19 cellular contexts compared by ENCODE assay signal in genomic region chr3:188941103-188941502, GRCh38.
DNase-seq lines count a peak whose midpoint lies in the region; ATAC-seq, FAIRE-seq and TF ChIP-seq lines count a peak whose summit lies in the region.
"Had no signal": no experiment of that assay in that cellular context is flagged by ENCODE, and none has a peak within 500 bp of the region (broad histone marks: within the 10 kb centered on the region; RNA-seq: fewer than 3 reads in every experiment).

No MANE protein-coding gene starts in this region.

- H3K4me2 ChIP-seq in HepG2 (ENCODE audit: low read depth, low read length) = no peak overlapping the region

- no TSS peak for BruUV-seq in HepG2 (replicated peaks; lab: Mats Ljungman, UMichigan)

- CTCF ChIA-PET in HepG2 (lab: Yijun Ruan, JAX; ENCODE audit: low intra/inter-chr PET ratio, low total read pairs) = no interaction called here

- H3K36me3 ChIP-seq in liver (ENCODE audit: control insufficient read depth in 4 of 4, insufficient read depth in 3 of 4, low read depth in 1 of 4, low read length in 3 of 4) = peaks cover 0 to 6% (median 3%) of the 10 kb centered on the region in 4 donors
- H3K36me3 ChIP-seq in HepG2 (replicated peaks in 1 of 2; ENCODE audit: control insufficient read depth in 1 of 2, insufficient read depth in 2 of 2, low read length in 2 of 2) = no peaks in the 10 kb centered on the region
- no peaks in the 10 kb centered on the region for H3K36me3 ChIP-seq in esophagus squamous epithelium

- FAIRE-seq in HepG2 (lab: Jason Lieb, UNC) = no peak
- FAIRE-seq: endometrium, frontal cortex, islet of Langerhans had no signal

- intact Hi-C loops in HepG2 (cut with micrococcal nuclease; ENCODE audit: unreplicated experiment) = no loop called here
- intact Hi-C loops in esophagus squamous epithelium (cut with DNase I) = no loop called here

- POLR2A ChIA-PET in HepG2 (lab: Yijun Ruan, JAX) = no interaction called here

- H3K4me1 ChIP-seq in liver (ENCODE audit: control insufficient read depth in 4 of 4, insufficient read depth in 4 of 4, low read length in 3 of 4) (peaks cover 0 to 25% (median 3%) of the 10 kb centered on the region in 4 donors), HepG2 (ENCODE audit: insufficient read depth, low read length) (peaks cover 11% of the 10 kb centered on the region), esophagus squamous epithelium (peaks cover 13 to 64% (median 22%) of the 10 kb centered on the region in 3 donors)

- TF ChIP-seq CTCF in liver (IDR thresholded peaks at IDR 0.05; ENCODE audit: low read depth, low read length, missing input control) = no peak
- TF ChIP-seq CTCF in HepG2 (CRISPR knock-in tag; IDR thresholded peaks at IDR 0.05) = no peak
- TF ChIP-seq CTCF in esophagus squamous epithelium (IDR thresholded peaks at IDR 0.05) = no peak

- 87% methylated on average over 3 of the region's 3 CpGs for WGBS in liver
- 79% methylated on average over 3 of the region's 3 CpGs for WGBS in HepG2 (ENCODE audit: low lambda C conversion rate)
- 74 to 87% methylated on average over 3 of the region's 3 CpGs for WGBS in esophagus squamous epithelium, 2 donors

- H3K79me2 ChIP-seq in HepG2 (ENCODE audit: insufficient read depth, low read length) = no peaks in the 10 kb centered on the region

- TF ChIP-seq POLR2A in HepG2 (IDR thresholded peaks at IDR 0.05; ENCODE audit: insufficient read depth in 1 of 2, low read depth in 2 of 2, low read length in 2 of 2) = no peak
- no peak for TF ChIP-seq POLR2A in esophagus squamous epithelium (IDR thresholded peaks at IDR 0.05)

- no peaks in the 10 kb centered on the region for H4K20me1 ChIP-seq in HepG2 (ENCODE audit: insufficient read depth, low read length)

- H2AFZ ChIP-seq in HepG2 (ENCODE audit: low read length) = no peak overlapping the region

- no peak overlapping the region for H3K4me3 ChIP-seq in liver (ENCODE audit: low read depth in 1 of 3, low read length in 3 of 3)
- no peak overlapping the region for H3K4me3 ChIP-seq in HepG2 (replicated peaks in 1 of 3; ENCODE audit: insufficient read depth in 1 of 3, low read depth in 2 of 3, low read length in 3 of 3)
- H3K4me3 ChIP-seq in esophagus squamous epithelium = no peak overlapping the region
- H3K4me3 ChIP-seq: psoas muscle, SK-N-MC had no signal

- ATAC-seq in HepG2 = no peak
- ATAC-seq in GM18511 (IDR thresholded peaks at IDR 0.05; ENCODE audit: unreplicated experiment) = no peak
- ATAC-seq in GM21528 (IDR thresholded peaks at IDR 0.05; ENCODE audit: low FRiP score, unreplicated experiment) = no peak
- ATAC-seq: activated CD4-positive, CD25-positive, alpha-beta regulatory T cell treated with anti-CD3 and anti-CD28 coated beads, Interleukin-2, amount 50 U/mL, for 24 hours had no signal

- H3K27me3 ChIP-seq in liver (ENCODE audit: control insufficient read depth in 4 of 4, insufficient read depth in 4 of 4, low read length in 3 of 4) = no peaks in the 10 kb centered on the region
- H3K27me3 ChIP-seq in HepG2 (ENCODE audit: control insufficient read depth in 1 of 2, insufficient read depth in 2 of 2, low read length in 2 of 2) = no peaks in the 10 kb centered on the region
- H3K27me3 ChIP-seq in esophagus squamous epithelium = no peaks in the 10 kb centered on the region

- TF ChIP-seq EP300 in HepG2 (IDR thresholded peaks at IDR 0.05; ENCODE audit: low read depth in 2 of 2, low read length in 2 of 2) (no peak), HepG2 (CRISPR knock-in tag; IDR thresholded peaks at IDR 0.05; ENCODE audit: borderline replicate concordance) (no peak)

- no peak overlapping the region for H3K9ac ChIP-seq in liver (ENCODE audit: low read depth in 1 of 2, low read length in 2 of 2)
- no peak overlapping the region for H3K9ac ChIP-seq in HepG2 (ENCODE audit: insufficient read depth, low read depth, low read length)

- TF ChIP-seq RAD21 in liver (IDR thresholded peaks at IDR 0.05) = no peak
- TF ChIP-seq RAD21 in HepG2 (CRISPR knock-in tag; IDR thresholded peaks at IDR 0.05) = no peak

- no peak for DNase-seq in HepG2 (ENCODE audit: low spot score)
- no peak for DNase-seq in esophagus squamous epithelium (lab: John Stamatoyannopoulos, UW)
- DNase-seq in pons (ENCODE audit: low spot score) = peak; percentile 69
- DNase-seq in T-helper 1 cell = no peak
- DNase-seq in T-helper 9 cell = no peak
- DNase-seq: activated CD8-positive, alpha-beta memory T cell treated with anti-CD3 and anti-CD28 coated beads, Interleukin-2, amount 50 U/mL, for 48 hours; caudate nucleus; NCI-H1694; NCI-H82; psoas muscle; stimulated activated CD4-positive, alpha-beta T cell treated with anti-CD3 and anti-CD28 coated beads, Interleukin-1b, Interleukin-23, amount 100 ng/mL, for 48 hours had no signal

- peak overlapping the region in 1 of 2 donors; percentile 22 for H3K27ac ChIP-seq in liver (ENCODE audit: low read depth in 1 of 2, low read length in 2 of 2)
- no peak overlapping the region for H3K27ac ChIP-seq in HepG2 (ENCODE audit: extremely low read length, insufficient read depth, low read length)
- H3K27ac ChIP-seq in esophagus squamous epithelium = peak overlapping the region in 3 of 4 donors; percentile 48 to 68 (median 64)
- H3K27ac ChIP-seq: SK-N-MC had no signal

- no peaks in the 10 kb centered on the region for H3K9me3 ChIP-seq in liver (ENCODE audit: control insufficient read depth in 4 of 4, low read length in 3 of 4)
- no peaks in the 10 kb centered on the region for H3K9me3 ChIP-seq in HepG2 (ENCODE audit: low read length)
- no peaks in the 10 kb centered on the region for H3K9me3 ChIP-seq in esophagus squamous epithelium
- H3K9me3 ChIP-seq: psoas muscle had no signal

- in situ Hi-C loops in HepG2 (cut with HindIII; ENCODE audit: extremely low pct_ligation_motif_present, low pct_unique_long_range_greater_than_20kb) = no loop called here

TF ChIP-seq in liver, 16 proteins besides CTCF, POLR2A, EP300 and RAD21 (continues in another document):
- TF ChIP-seq EGR1 (IDR thresholded peaks at IDR 0.05; ENCODE audit: low read depth in 2 of 2) (no peak), MAX (IDR thresholded peaks at IDR 0.05) (no peak), ATF3 (IDR thresholded peaks at IDR 0.05) (no peak)

TF ChIP-seq in HepG2, 621 proteins besides CTCF, POLR2A, EP300 and RAD21:
- no peak for TF ChIP-seq ZNF318 (CRISPR knock-in tag; IDR thresholded peaks at IDR 0.05)
- no peak for TF ChIP-seq ZFP36L1 (CRISPR knock-in tag; IDR thresholded peaks at IDR 0.05)
- TF ChIP-seq CBFB (CRISPR knock-in tag; IDR thresholded peaks at IDR 0.05) = no peak
- TF ChIP-seq ZNF430 (CRISPR knock-in tag; IDR thresholded peaks at IDR 0.05) = no peak
- TF ChIP-seq ZNF251 (CRISPR knock-in tag; IDR thresholded peaks at IDR 0.05) = no peak
- no peak for TF ChIP-seq SRSF4 (IDR thresholded peaks at IDR 0.05; ENCODE audit: low read depth, low read length, poor library complexity, severe bottlenecking)
